Comparison of ENCODE assay signal across 19 cellular contexts in genomic region chr3:87833039-87833377, GRCh38. TPM values are rescaled to one million over a fixed set of nuclear protein-coding genes. Genes with fewer than 3 reads are reported as not detected.
"Had no signal": no experiment of that assay in that cellular context is flagged by ENCODE, and none has a peak within 500 bp of the region (broad histone marks: within the 10 kb centered on the region; RNA-seq: fewer than 3 reads in every experiment).

No MANE protein-coding gene starts in this region.

- H3K27me3 ChIP-seq: heart right ventricle, right atrium auricular region, suprapubic skin, thyroid gland had no signal

- H3K4me1 ChIP-seq: right atrium auricular region, suprapubic skin, thyroid gland had no signal

- H3K27me3 Mint-ChIP-seq: naive thymus-derived CD4-positive, alpha-beta T cell; type B pancreatic cell had no signal

- H3K4me1 Mint-ChIP-seq: naive thymus-derived CD4-positive, alpha-beta T cell; nephron progenitor cell had no signal

- H3K9me3 ChIP-seq: heart right ventricle, right atrium auricular region, suprapubic skin, thyroid gland had no signal

- FAIRE-seq: frontal cortex, small intestine, urothelium cell line had no signal

- H3K4me3 ChIP-seq: heart right ventricle, right atrium auricular region, suprapubic skin, thyroid gland had no signal

- H3K27ac ChIP-seq: heart right ventricle, suprapubic skin, thyroid gland had no signal

- H3K36me3 Mint-ChIP-seq: naive thymus-derived CD4-positive, alpha-beta T cell; type B pancreatic cell had no signal

- H3K9me3 Mint-ChIP-seq: naive thymus-derived CD4-positive, alpha-beta T cell; nephron progenitor cell; type B pancreatic cell had no signal

- DNase-seq: effector memory CD4-positive, alpha-beta T cell; erythroblast; heart right ventricle; hypothalamus; kidney glomerular epithelial cell; mammary epithelial cell; naive thymus-derived CD4-positive, alpha-beta T cell; nephron progenitor cell; small intestine; stimulated activated CD4-positive, alpha-beta T cell treated with anti-CD3 and anti-CD28 coated beads, Interleukin-12 subunit alpha, Interleukin-12 subunit beta, amount 100 ng/mL, for 4 hours; stimulated activated naive CD4-positive, alpha-beta T cell; thyroid gland had no signal

- H3K4me3 Mint-ChIP-seq: naive thymus-derived CD4-positive, alpha-beta T cell; nephron progenitor cell; type B pancreatic cell had no signal

- H3K27ac Mint-ChIP-seq: naive thymus-derived CD4-positive, alpha-beta T cell; nephron progenitor cell; type B pancreatic cell had no signal

- ATAC-seq: heart right ventricle; naive thymus-derived CD4-positive, alpha-beta T cell had no signal

- H3K36me3 ChIP-seq: heart right ventricle, right atrium auricular region, suprapubic skin, thyroid gland had no signal

RNA-seq across cellular contexts. Expression of gene HTR1F, which starts 40.5 kb away (rescaled TPM):
- total RNA-seq: mammary epithelial cell, pulmonary artery endothelial cell had no signal
- polyA plus RNA-seq: liver; mammary epithelial cell; naive thymus-derived CD4-positive, alpha-beta T cell had no signal
